ENCODE assay signal across 8 cellular contexts in genomic region chr7:6271694-6272371, GRCh38. TPM values are rescaled to one million over a fixed set of nuclear protein-coding genes. Genes with fewer than 3 reads are reported as not detected.
A peak's percentile ranks its signal among the peaks of the same experiment; 100 is the strongest.
DNase-seq lines count a peak whose midpoint lies in the region; ATAC-seq and TF ChIP-seq lines count a peak whose summit lies in the region.

No MANE protein-coding gene starts in this region.

- H3K27me3 Mint-ChIP-seq in activated CD4-positive, alpha-beta T cell treated with anti-CD3 and anti-CD28 coated beads, Interleukin-2, amount 10 ng/mL, durations not matched to agents 7 days and 5 days, result peaks cover 51% of the 10 kb centered on the region
- H3K27me3 Mint-ChIP-seq in natural killer cell (ENCODE audit: low read depth in 2 of 2), result peaks cover 0 to 13% of the 10 kb centered on the region in 2 donors

- H3K36me3 Mint-ChIP-seq in activated CD4-positive, alpha-beta T cell treated with anti-CD3 and anti-CD28 coated beads, Interleukin-2, amount 10 ng/mL, durations not matched to agents 7 days and 5 days (ENCODE audit: low read depth), result peaks cover 4% of the 10 kb centered on the region
- no peaks in the 10 kb centered on the region for H3K36me3 Mint-ChIP-seq in natural killer cell

- CTCF ChIA-PET in activated CD4-positive, alpha-beta T cell treated with anti-CD3 and anti-CD28 coated beads, Interleukin-2, amount 10 ng/mL, durations not matched to agents 7 days and 5 days (lab: Charles Lee), result interaction anchor here (1.7 kb wide), 1 partner anchor 24 kb away, joined by 4 read pairs; no protein-coding TSS in a partner anchor

- H3K27ac ChIP-seq in vagina, result peak overlapping the region; percentile 91

- no peaks in the 10 kb centered on the region for H3K9me3 ChIP-seq in vagina

- peaks cover 16% of the 10 kb centered on the region for H3K4me1 Mint-ChIP-seq in activated CD4-positive, alpha-beta T cell treated with anti-CD3 and anti-CD28 coated beads, Interleukin-2, amount 10 ng/mL, durations not matched to agents 7 days and 5 days
- peaks cover 22 to 46% of the 10 kb centered on the region in 2 donors for H3K4me1 Mint-ChIP-seq in natural killer cell

- H3K4me3 ChIP-seq in vagina, result peak overlapping the region; percentile 93 to 95

- POLR2A ChIA-PET in activated CD4-positive, alpha-beta T cell treated with anti-CD3 and anti-CD28 coated beads, Interleukin-2, amount 10 ng/mL, durations not matched to agents 7 days and 5 days (lab: Charles Lee), result no interaction called here

- peak; percentile 27 for ATAC-seq in HG03342 (IDR thresholded peaks at IDR 0.05; ENCODE audit: unreplicated experiment)
- ATAC-seq in natural killer cell, result peak in 1 of 3 donors; percentile 2
- ATAC-seq in HG03097 (IDR thresholded peaks at IDR 0.05; ENCODE audit: low FRiP score, unreplicated experiment), result no peak

- H3K4me1 ChIP-seq in vagina, result peaks cover 26% of the 10 kb centered on the region

- H3K36me3 ChIP-seq in vagina, result no peaks in the 10 kb centered on the region

- TF ChIP-seq CTCF in natural killer cell (IDR thresholded peaks at IDR 0.05) (no peak), vagina (IDR thresholded peaks at IDR 0.05) (no peak)

- no peaks in the 10 kb centered on the region for H3K27me3 ChIP-seq in vagina

- peak overlapping the region; percentile 74 for H3K4me3 Mint-ChIP-seq in activated CD4-positive, alpha-beta T cell treated with anti-CD3 and anti-CD28 coated beads, Interleukin-2, amount 10 ng/mL, durations not matched to agents 7 days and 5 days
- peak overlapping the region; percentile 94 for H3K4me3 Mint-ChIP-seq in natural killer cell

- DNase-seq in DMS53 (lab: John Stamatoyannopoulos, UW), result peak; percentile 63
- no peak for DNase-seq in DMS53 treated with DMSO at 0.1 percent for 48 hours (lab: John Stamatoyannopoulos, UW; ENCODE audit: unreplicated experiment)
- peak; percentile 8 for DNase-seq in activated CD4-positive, alpha-beta T cell treated with anti-CD3 and anti-CD28 coated beads, Interleukin-2, amount 10 ng/mL, durations not matched to agents 7 days and 5 days
- peak; percentile 27 to 44 for DNase-seq in erythroblast (lab: John Stamatoyannopoulos, UW)
- peak; percentile 19 for DNase-seq in natural killer cell
- DNase-seq in vagina (ENCODE audit: extremely low spot score in 2 of 2), result no peak

- intact Hi-C loops in natural killer cell (cut with micrococcal nuclease), result loop anchor here (1.0 to 5.0 kb wide), 2 partner anchors 45 to 166 kb away; no protein-coding TSS in a partner anchor
- intact Hi-C loops in vagina (cut with DNase I), result loop anchor here (5.0 kb wide), 1 partner anchor 45 kb away; no protein-coding TSS in a partner anchor

- no peak overlapping the region for H3K27ac Mint-ChIP-seq in activated CD4-positive, alpha-beta T cell treated with anti-CD3 and anti-CD28 coated beads, Interleukin-2, amount 10 ng/mL, durations not matched to agents 7 days and 5 days
- peak overlapping the region; percentile 27 to 79 for H3K27ac Mint-ChIP-seq in natural killer cell

- H3K9me3 Mint-ChIP-seq in activated CD4-positive, alpha-beta T cell treated with anti-CD3 and anti-CD28 coated beads, Interleukin-2, amount 10 ng/mL, durations not matched to agents 7 days and 5 days, result no peaks in the 10 kb centered on the region
- H3K9me3 Mint-ChIP-seq in natural killer cell, result no peaks in the 10 kb centered on the region

- TF ChIP-seq POLR2A in erythroblast (IDR thresholded peaks at IDR 0.05; ENCODE audit: low read length), result no peak
- no peak for TF ChIP-seq POLR2A in vagina (IDR thresholded peaks at IDR 0.05)

RNA-seq across cellular contexts. Expression of gene CYTH3, which starts 0.6 kb away (rescaled TPM):
- 1 to 10 TPM in 1 of 2 experiments, under 1 TPM in 1; 0.74 to 1.4 TPM for total RNA-seq in activated CD4-positive, alpha-beta T cell treated with anti-CD3 and anti-CD28 coated beads, Interleukin-2, amount 10 ng/mL, durations not matched to agents 7 days and 5 days
- 10 to 100 TPM in 2 of 3 donors, 1 to 10 TPM in 1; 7.7 to 42.6 (median 13.6) TPM for total RNA-seq in natural killer cell
- total RNA-seq in vagina, result 29.5 TPM

Comparison
In these comparisons a context has a peak if more than half of its experiments do, and no peak if none do; other contexts are left out.
1. DNase-seq: peak in DMS53 (single experiment), activated CD4-positive, alpha-beta T cell treated with anti-CD3 and anti-CD28 coated beads, Interleukin-2, amount 10 ng/mL, durations not matched to agents 7 days and 5 days (single experiment), erythroblast (2 of 2) and natural killer cell (single experiment); none in DMS53 treated with DMSO at 0.1 percent for 48 hours (single experiment) and vagina (0 of 2).